Comparison of ENCODE assay signal across 22 cellular contexts in genomic region chr22:27820896-27821866, GRCh38. TPM values are rescaled to one million over a fixed set of nuclear protein-coding genes. Genes with fewer than 3 reads are reported as not detected.
A peak's percentile ranks its signal among the peaks of the same experiment; 100 is the strongest.
DNase-seq lines count a peak whose midpoint lies in the region; ATAC-seq and TF ChIP-seq lines count a peak whose summit lies in the region.
"Had no signal": no experiment of that assay in that cellular context is flagged by ENCODE, and none has a peak within 500 bp of the region (broad histone marks: within the 10 kb centered on the region; RNA-seq: fewer than 3 reads in every experiment).

No MANE protein-coding gene starts in this region.

- H3K4me1 ChIP-seq in GM23248 (ENCODE audit: insufficient read depth) (no peaks in the 10 kb centered on the region), osteoblast (ENCODE audit: insufficient read depth, low read length) (no peaks in the 10 kb centered on the region)
- H3K4me1 ChIP-seq: Caco-2 had no signal

- in situ Hi-C loops in GM23248 (cut with MboI) = loop anchor here (25.0 kb wide), 1 partner anchor 609 kb away; no protein-coding TSS in a partner anchor

- no peaks in the 10 kb centered on the region for H4K20me1 ChIP-seq in GM23248 (ENCODE audit: insufficient read depth)
- no peaks in the 10 kb centered on the region for H4K20me1 ChIP-seq in osteoblast (ENCODE audit: insufficient read depth, low read length)

- WGBS in GM23248 (ENCODE audit: low coverage in 1 of 2, low lambda C conversion rate in 2 of 2, missing lambda C conversion rate in 2 of 2), 2 experiments = 33 to 41% methylated on average over 22 of the region's 22 CpGs

- DNase-seq in GM23248 (peak; percentile 28), NCI-H526 treated with DMSO at 0.1 percent for 48 hours (lab: John Stamatoyannopoulos, UW) (peak; percentile 42), osteoblast (ENCODE audit: insufficient read length, low spot score, missing footprints) (no peak), NOMO-1 treated with DMSO at 0.1 percent for 48 hours (lab: John Stamatoyannopoulos, UW; ENCODE audit: unreplicated experiment) (no peak)
- DNase-seq: activated CD8-positive, alpha-beta memory T cell treated with anti-CD3 and anti-CD28 coated beads for 24 hours; activated naive CD8-positive, alpha-beta T cell treated with anti-CD3 and anti-CD28 coated beads for 36 hours; AML-193; Caco-2; effector memory CD8-positive, alpha-beta T cell; KBM-7; midbrain; NCI-H1092 treated with DMSO at 0.1 percent for 48 hours; NK-92 treated with Interleukin-12 subunit alpha and Interleukin-12 subunit beta, amount 100 ng/mL, for 24 hours; occipital lobe; small intestine; stimulated activated CD4-positive, alpha-beta T cell treated with anti-CD3 and anti-CD28 coated beads, Interleukin-4, amount 100 ng/mL, for 4 hours; stimulated activated CD8-positive, alpha-beta memory T cell treated with anti-CD3 and anti-CD28 coated beads, Interleukin-4, amount 100 ng/mL, for 48 hours had no signal

- no peaks in the 10 kb centered on the region for H3K9me2 ChIP-seq in GM23248 (ENCODE audit: insufficient read depth)

- H3K4me2 ChIP-seq in GM23248 (ENCODE audit: unreplicated experiment) (no peak overlapping the region), osteoblast (ENCODE audit: insufficient read depth, low read length) (peak overlapping the region; percentile 2)
- H3K4me2 ChIP-seq: hepatocyte had no signal

- H3K4me3 ChIP-seq in GM23248 (no peak overlapping the region), osteoblast (ENCODE audit: insufficient read depth, low read length) (no peak overlapping the region)
- H3K4me3 ChIP-seq: GM12878, hepatocyte had no signal

- H2AFZ ChIP-seq in GM23248 (no peak overlapping the region), osteoblast (ENCODE audit: low read length) (peak overlapping the region; percentile 79)
- H2AFZ ChIP-seq: hepatocyte had no signal

- no peaks in the 10 kb centered on the region for H3F3A ChIP-seq in GM23248 (ENCODE audit: insufficient read depth)

- TF ChIP-seq CTCF in osteoblast (IDR thresholded peaks at IDR 0.05; ENCODE audit: extremely low read depth, low read depth, low read length) = no peak

- H3K9ac ChIP-seq in GM23248 = no peak overlapping the region

- H3K79me2 ChIP-seq in GM23248 (ENCODE audit: insufficient read depth) (no peaks in the 10 kb centered on the region), osteoblast (ENCODE audit: insufficient read depth, low read length) (no peaks in the 10 kb centered on the region)
- H3K79me2 ChIP-seq: hepatocyte had no signal

- peak; percentile 31 for ATAC-seq in esophagus mucosa
- ATAC-seq in HG03097 (IDR thresholded peaks at IDR 0.05; ENCODE audit: low FRiP score, unreplicated experiment) = no peak
- ATAC-seq in GM19328 (IDR thresholded peaks at IDR 0.05; ENCODE audit: unreplicated experiment) = no peak
- ATAC-seq: effector memory CD8-positive, alpha-beta T cell; GM12878 had no signal

- H3K27me3 ChIP-seq in GM23248 (replicated peaks; ENCODE audit: insufficient read depth) (no peaks in the 10 kb centered on the region), osteoblast (ENCODE audit: insufficient read depth, low read length) (peaks cover 8% of the 10 kb centered on the region)
- H3K27me3 ChIP-seq: hepatocyte had no signal

- H3K9me3 ChIP-seq in GM23248 (ENCODE audit: low read depth) (no peaks in the 10 kb centered on the region), osteoblast (ENCODE audit: low read depth, low read length) (no peaks in the 10 kb centered on the region)
- H3K9me3 ChIP-seq: Caco-2 had no signal

- H3K36me3 ChIP-seq in GM23248 (ENCODE audit: low read depth) (no peaks in the 10 kb centered on the region), osteoblast (ENCODE audit: insufficient read depth, low read length) (no peaks in the 10 kb centered on the region)

- H3K27ac ChIP-seq in GM23248 = no peak overlapping the region
- H3K27ac ChIP-seq in osteoblast (ENCODE audit: low read depth, low read length) = no peak overlapping the region
- H3K27ac ChIP-seq: hepatocyte had no signal

RNA-seq across cellular contexts. Expression of gene MN1, which starts 19.6 kb away (rescaled TPM):
- 24.8 and 25.9 TPM in 2 replicates for total RNA-seq in GM23248 (2014; rRNA removed; shearing (Covaris generic))
- polyA plus RNA-seq in GM23248 (2016; fragmentation: Nextera tagmentation; extraction: Ambion mirVana) = 4.2 and 4.4 TPM in 2 replicates
- total RNA-seq in esophagus mucosa (1.7 TPM), osteoblast (4.7 and 6.2 TPM in 2 replicates)

Comparison
In these comparisons a context has a peak if more than half of its experiments do, and no peak if none do; other contexts are left out.
1. DNase-seq: peak in GM23248 (single experiment) and NCI-H526 treated with DMSO at 0.1 percent for 48 hours (single experiment); none in osteoblast (single experiment) and NOMO-1 treated with DMSO at 0.1 percent for 48 hours (single experiment).